Comparison of ENCODE assay signal across 8 cellular contexts in the genomic region with DNA sequence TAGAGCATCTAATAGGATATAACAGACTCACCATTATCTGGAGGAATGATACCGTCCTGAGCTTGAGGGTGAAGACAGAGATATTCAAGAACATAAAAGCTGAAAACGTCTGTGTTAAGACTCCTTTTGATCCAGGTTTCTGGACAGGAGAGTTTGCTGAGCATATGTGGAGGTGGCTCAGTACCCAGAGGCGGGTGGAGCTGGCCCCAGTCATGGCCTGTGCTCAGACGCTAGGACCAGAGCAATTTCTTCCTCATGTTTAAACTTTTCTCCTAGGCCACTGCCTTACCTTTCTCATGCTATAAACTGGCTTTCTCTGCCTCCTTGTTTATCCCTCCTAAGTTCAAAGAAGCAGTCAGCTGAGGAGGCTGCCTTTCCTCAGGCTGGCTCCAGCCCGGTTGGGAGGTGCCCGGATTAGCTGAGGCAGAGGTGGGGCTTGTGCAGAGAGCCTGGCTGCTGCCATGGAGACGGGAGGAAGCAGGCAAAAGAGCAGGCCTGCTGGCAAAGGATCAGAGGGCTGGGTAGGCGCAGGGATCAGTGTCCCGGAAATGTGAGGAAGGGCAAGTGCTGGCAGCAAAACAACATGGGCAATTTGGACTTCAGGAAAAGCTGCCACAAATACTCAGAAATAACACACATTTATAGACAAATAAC. TPM values are rescaled to one million over a fixed set of nuclear protein-coding genes. Genes with fewer than 3 reads are reported as not detected.
DNase-seq lines count a peak whose midpoint lies in the region; ATAC-seq and TF ChIP-seq lines count a peak whose summit lies in the region.

No MANE protein-coding gene starts in this region.

- peaks cover 6% of the 10 kb centered on the region for H3K36me3 Mint-ChIP-seq in T-helper 2 cell treated with Interferon-gamma antibody and Interleukin-4, amounts not matched to agents 5 μg/mL and 100 μg/mL, for 36 hours (ENCODE audit: low read depth)

- H3K27ac ChIP-seq in duodenal mucosa (ENCODE audit: low read depth, low read length), result peak overlapping the region; percentile 51
- peak overlapping the region; percentile 78 for H3K27ac ChIP-seq in lower lobe of right lung
- peak overlapping the region; percentile 53 to 76 for H3K27ac ChIP-seq in tibial artery

- H3K4me3 ChIP-seq in duodenal mucosa (ENCODE audit: low read depth in 1 of 2, low read length in 2 of 2) (peak overlapping the region in 1 of 2 donors; percentile 2), lower lobe of right lung (peak overlapping the region; percentile 30), tibial artery (no peak overlapping the region)

- H3K27ac Mint-ChIP-seq in T-helper 2 cell treated with Interferon-gamma antibody and Interleukin-4, amounts not matched to agents 5 μg/mL and 100 μg/mL, for 36 hours, result no peak overlapping the region

- H3K27me3 ChIP-seq in duodenal mucosa (ENCODE audit: control insufficient read depth in 1 of 2, insufficient read depth in 2 of 2, low read length in 2 of 2) (no peaks in the 10 kb centered on the region), lower lobe of right lung (ENCODE audit: low read depth) (no peaks in the 10 kb centered on the region), tibial artery (no peaks in the 10 kb centered on the region)

- no peaks in the 10 kb centered on the region for H3K9me3 Mint-ChIP-seq in T-helper 2 cell treated with Interferon-gamma antibody and Interleukin-4, amounts not matched to agents 5 μg/mL and 100 μg/mL, for 36 hours

- peak; percentile 96 to 97 for ATAC-seq in lower lobe of right lung
- ATAC-seq in HG03469 (IDR thresholded peaks at IDR 0.05; ENCODE audit: unreplicated experiment), result no peak

- peak overlapping the region in 1 of 2 donors; percentile 0 for H3K9ac ChIP-seq in duodenal mucosa (ENCODE audit: low read depth in 1 of 2, low read length in 2 of 2)

- intact Hi-C loops in lower lobe of right lung (cut with DNase I), result no loop called here
- intact Hi-C loops in tibial artery (cut with DNase I; ENCODE audit: low total_unique reads), result loop anchor here (5.0 kb wide), 1 partner anchor 336 kb away; no protein-coding TSS in a partner anchor

- H3K4me1 ChIP-seq in duodenal mucosa (ENCODE audit: control insufficient read depth in 1 of 2, insufficient read depth in 2 of 2, low read length in 2 of 2), result peaks cover 14 to 16% of the 10 kb centered on the region in 2 donors
- peaks cover 57% of the 10 kb centered on the region for H3K4me1 ChIP-seq in lower lobe of right lung
- H3K4me1 ChIP-seq in tibial artery, result peaks cover 0 to 20% (median 18%) of the 10 kb centered on the region in 4 donors

- DNase-seq in DMS153 treated with DMSO at 0.1 percent for 48 hours (lab: John Stamatoyannopoulos, UW; ENCODE audit: unreplicated experiment), result peak; percentile 53
- DNase-seq in NCI-H510A (lab: John Stamatoyannopoulos, UW), result peak; percentile 69
- DNase-seq in lower lobe of right lung, result peak; percentile 95
- DNase-seq in tibial artery, result peak; percentile 92 to 94
- no peak for DNase-seq in activated CD8-positive, alpha-beta memory T cell treated with anti-CD3 and anti-CD28 coated beads for 24 hours
- DNase-seq in T-helper 2 cell treated with Interferon-gamma antibody and Interleukin-4, amounts not matched to agents 5 μg/mL and 100 μg/mL, for 36 hours (ENCODE audit: low spot score), result no peak

- no peaks in the 10 kb centered on the region for H3K4me1 Mint-ChIP-seq in T-helper 2 cell treated with Interferon-gamma antibody and Interleukin-4, amounts not matched to agents 5 μg/mL and 100 μg/mL, for 36 hours (ENCODE audit: low read depth)

- TF ChIP-seq CTCF in lower lobe of right lung (IDR thresholded peaks at IDR 0.05) (no peak), tibial artery (IDR thresholded peaks at IDR 0.05) (no peak)

- H3K36me3 ChIP-seq in duodenal mucosa (ENCODE audit: control insufficient read depth in 1 of 2, insufficient read depth in 2 of 2, low read length in 2 of 2), result peaks cover 14 to 45% of the 10 kb centered on the region in 2 donors
- H3K36me3 ChIP-seq in lower lobe of right lung, result peaks cover 53% of the 10 kb centered on the region
- H3K36me3 ChIP-seq in tibial artery, result peaks cover 17 to 61% (median 37%) of the 10 kb centered on the region in 3 donors

- H3K9me3 ChIP-seq in duodenal mucosa (ENCODE audit: control insufficient read depth in 1 of 2, low read length in 2 of 2), result no peaks in the 10 kb centered on the region
- no peaks in the 10 kb centered on the region for H3K9me3 ChIP-seq in lower lobe of right lung
- H3K9me3 ChIP-seq in tibial artery, result no peaks in the 10 kb centered on the region

- no peak overlapping the region for H3K4me3 Mint-ChIP-seq in T-helper 2 cell treated with Interferon-gamma antibody and Interleukin-4, amounts not matched to agents 5 μg/mL and 100 μg/mL, for 36 hours

- H3K27me3 Mint-ChIP-seq in T-helper 2 cell treated with Interferon-gamma antibody and Interleukin-4, amounts not matched to agents 5 μg/mL and 100 μg/mL, for 36 hours (ENCODE audit: low read depth), result no peaks in the 10 kb centered on the region

RNA-seq across cellular contexts. Expression of gene COA8, which starts 13.7 kb away (rescaled TPM):
- 33.0 TPM for total RNA-seq in lower lobe of right lung

RNA-seq across cellular contexts. Expression of gene BAG5, which starts 14.0 kb away (rescaled TPM):
- 29.8 TPM for total RNA-seq in lower lobe of right lung

RNA-seq across cellular contexts. Expression of gene TRMT61A, which starts 47.5 kb away (rescaled TPM):
- total RNA-seq in lower lobe of right lung, result 11.0 TPM

RNA-seq across cellular contexts. Expression of gene KLC1, which starts 52.5 kb away (rescaled TPM):
- 171 TPM for total RNA-seq in lower lobe of right lung

RNA-seq across cellular contexts. Expression of gene CKB, which starts 53.9 kb away (rescaled TPM):
- 115 TPM for total RNA-seq in lower lobe of right lung

Comparison
In these comparisons a context has a peak if more than half of its experiments do, and no peak if none do; other contexts are left out.
1. DNase-seq: peak in DMS153 treated with DMSO at 0.1 percent for 48 hours (single experiment), NCI-H510A (single experiment), lower lobe of right lung (single experiment) and tibial artery (2 of 2); none in activated CD8-positive, alpha-beta memory T cell treated with anti-CD3 and anti-CD28 coated beads for 24 hours (single experiment) and T-helper 2 cell treated with Interferon-gamma antibody and Interleukin-4, amounts not matched to agents 5 μg/mL and 100 μg/mL, for 36 hours (single experiment).
2. Peak in every context shown above with its lines, with median percentiles within 50 percentile points of each other: H3K27ac ChIP-seq.